7 cellular contexts compared by ENCODE assay signal in the genomic region with DNA sequence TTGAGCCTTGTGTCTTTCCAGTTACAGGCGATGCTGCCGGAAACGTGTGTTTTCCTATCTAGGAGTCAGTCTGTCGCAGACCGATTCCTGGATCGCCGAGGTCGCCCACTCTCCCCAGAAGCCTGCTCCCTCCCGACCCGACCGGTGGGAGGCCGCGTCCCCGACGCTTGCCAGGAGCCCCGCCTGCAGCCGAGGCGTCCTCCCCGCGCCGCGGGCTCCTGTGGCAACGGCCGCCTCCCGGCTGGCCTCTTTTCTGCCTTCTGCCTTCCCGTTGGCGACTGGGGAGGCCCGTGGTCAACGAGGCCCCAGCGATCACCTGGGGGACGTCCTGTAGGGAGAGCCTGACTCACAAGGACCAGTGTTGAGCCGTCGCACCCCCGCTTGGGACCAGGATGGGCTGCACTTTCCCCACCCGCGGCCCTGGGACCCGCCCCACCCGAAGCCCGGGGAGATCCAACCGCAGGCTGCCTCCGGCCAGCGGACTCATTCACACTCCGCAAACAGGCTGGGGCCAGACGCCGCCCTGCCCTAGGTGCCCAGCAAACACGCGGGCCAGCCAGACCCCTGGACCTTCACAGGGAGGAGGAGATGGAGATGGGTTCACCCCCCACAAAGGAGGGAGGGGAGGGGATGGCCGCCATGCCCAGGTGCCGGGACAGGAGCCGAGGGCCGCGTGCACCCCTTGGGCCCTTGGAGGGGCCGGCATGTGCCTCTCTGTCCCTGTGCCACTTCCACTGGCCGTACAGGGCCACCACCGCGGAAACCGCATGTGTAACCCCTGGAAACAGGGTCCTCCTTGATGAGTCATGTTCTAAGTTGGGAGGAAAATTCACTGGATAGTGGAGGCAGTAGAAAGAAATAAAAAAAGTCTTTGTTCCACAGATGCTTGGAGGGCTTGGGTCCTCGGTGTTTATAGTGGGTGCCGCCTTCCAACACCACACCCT. TPM values are rescaled to one million over a fixed set of nuclear protein-coding genes. Genes with fewer than 3 reads are reported as not detected.
DNase-seq lines count a peak whose midpoint lies in the region; ATAC-seq and TF ChIP-seq lines count a peak whose summit lies in the region.

No MANE protein-coding gene starts in this region.

- peak overlapping the region; percentile 79 for H4K5ac ChIP-seq in IMR-90 (ENCODE audit: low read depth, low read length)

- H3K23ac ChIP-seq in IMR-90 (ENCODE audit: low read depth, low read length), result peak overlapping the region; percentile 98

- no peaks in the 10 kb centered on the region for H3K36me3 ChIP-seq in IMR-90 (ENCODE audit: control insufficient read depth, insufficient read depth, low read length)
- no peaks in the 10 kb centered on the region for H3K36me3 ChIP-seq in ascending aorta
- H3K36me3 ChIP-seq in rectal smooth muscle tissue (ENCODE audit: control insufficient read depth, insufficient read depth, low read length), result no peaks in the 10 kb centered on the region

- H3K9me1 ChIP-seq in IMR-90 (ENCODE audit: insufficient read depth, low read length), result no peaks in the 10 kb centered on the region

- H3K18ac ChIP-seq in IMR-90 (ENCODE audit: low read depth, low read length), result peak overlapping the region; percentile 90

- dilution Hi-C loops in IMR-90 (cut with HindIII; ENCODE audit: low sequenced_read_pairs, unreplicated experiment), result no loop called here

- TF ChIP-seq CTCF in IMR-90 (conservative IDR thresholded peaks at IDR 0.05; ENCODE audit: low read depth, low read length), result no peak
- no peak for TF ChIP-seq CTCF in ascending aorta (IDR thresholded peaks at IDR 0.05)

- peak overlapping the region; percentile 100 for H2AK9ac ChIP-seq in IMR-90 (replicated peaks; ENCODE audit: low read depth, low read length, poor library complexity)

- H3K27ac ChIP-seq in IMR-90 (ENCODE audit: insufficient read depth, low read length) (peak overlapping the region; percentile 91), ascending aorta (peak overlapping the region; percentile 98 to 99), rectal smooth muscle tissue (ENCODE audit: low read depth, low read length) (peak overlapping the region; percentile 98)

- H3K4me1 ChIP-seq in IMR-90 (ENCODE audit: control insufficient read depth, insufficient read depth, low read length) (peaks cover 52% of the 10 kb centered on the region), ascending aorta (peaks cover 38 to 44% of the 10 kb centered on the region in 2 donors), rectal smooth muscle tissue (ENCODE audit: control insufficient read depth, insufficient read depth, low read length) (peaks cover 44% of the 10 kb centered on the region)

- H4K91ac ChIP-seq in IMR-90 (ENCODE audit: insufficient read depth, low read depth, low read length), result peak overlapping the region; percentile 97

- BruUV-seq in IMR-90 (replicated peaks; lab: Mats Ljungman, UMichigan), result no TSS peak

- TF ChIP-seq RAD21 in IMR-90 (IDR thresholded peaks at IDR 0.05; ENCODE audit: low read length), result no peak

- intact Hi-C loops in IMR-90 (cut with micrococcal nuclease), result loop anchor here (5.0 to 10.0 kb wide), 2 partner anchors 313 to 350 kb away; partner anchors contain the start of genes C21orf58, MCM3AP, PCNT and YBEY
- intact Hi-C loops in ascending aorta (cut with DNase I), result loop anchor here (1.0 to 10.0 kb wide), 3 partner anchors 82 to 310 kb away; partner anchors contain the start of genes COL6A2, MCM3AP and YBEY

- H4K20me1 ChIP-seq in IMR-90 (ENCODE audit: insufficient read depth, low read length), result no peaks in the 10 kb centered on the region

- in situ Hi-C loops in IMR-90 (cut with MboI; ENCODE audit: low sequenced_read_pairs), result loop anchor here (5.0 kb wide), 1 partner anchor 118 kb away; no protein-coding TSS in a partner anchor

- H2BK20ac ChIP-seq in IMR-90 (ENCODE audit: low read depth, low read length), result peak overlapping the region; percentile 92

- peak overlapping the region; percentile 99 for H2AK5ac ChIP-seq in IMR-90 (ENCODE audit: low read depth, low read length)

- peak overlapping the region; percentile 85; the same call in 2 of the 3 replicates for H2BK15ac ChIP-seq in IMR-90 (ENCODE audit: low read depth, low read length)

- H3K4me3 ChIP-seq in GM08714 (ENCODE audit: low read length) (peak overlapping the region; percentile 16; the same call in 1 of the 2 replicates), IMR-90 (ENCODE audit: insufficient read depth, low read depth, low read length) (peak overlapping the region; percentile 14), ascending aorta (peak overlapping the region; percentile 39 to 75), rectal smooth muscle tissue (ENCODE audit: low read length) (peak overlapping the region; percentile 75)

- H3K27me3 ChIP-seq in IMR-90 (ENCODE audit: control insufficient read depth, insufficient read depth, low read length) (no peaks in the 10 kb centered on the region), ascending aorta (no peaks in the 10 kb centered on the region), rectal smooth muscle tissue (ENCODE audit: control insufficient read depth, insufficient read depth, low read length) (peaks cover 17% of the 10 kb centered on the region)

- POLR2A ChIA-PET in IMR-90 (lab: Charles Lee; ENCODE audit: unreplicated experiment), result interaction anchor here (0.6 to 1.7 kb wide), 4 partner anchors 82 to 294 kb away, joined by 4 to 8 read pairs (median 6); no protein-coding TSS in a partner anchor

- DNase-seq in IMR-90 (peak; percentile 82), ascending aorta (ENCODE audit: low spot score in 2 of 2) (peak in 1 of 2 donors; percentile 87), hepatic stellate cell (ENCODE audit: low spot score) (peak; percentile 94), hippocampal formation (lab: John Stamatoyannopoulos, UW) (no peak), occipital lobe (lab: John Stamatoyannopoulos, UW) (no peak)

- H3K9me3 ChIP-seq in IMR-90 (ENCODE audit: control insufficient read depth, insufficient read depth, low read length) (no peaks in the 10 kb centered on the region), ascending aorta (no peaks in the 10 kb centered on the region)

- peak overlapping the region; percentile 80 for H2BK5ac ChIP-seq in IMR-90 (ENCODE audit: low read depth, low read length, poor library complexity, severe bottlenecking)

- 3% methylated on average over 22 of the region's 59 CpGs; no CpG with 5 or more reads in 1 of the 2 experiments for WGBS in IMR-90 (ENCODE audit: extremely low coverage in 2 of 2, insufficient read length in 1 of 2), 2 experiments

- CTCF ChIA-PET in IMR-90 (lab: Yijun Ruan, JAX), result interaction anchor here (1.5 kb wide), 1 partner anchor 169 kb away, joined by 6 read pairs; no protein-coding TSS in a partner anchor

- H3K4me2 ChIP-seq in IMR-90 (ENCODE audit: low read depth, low read length), result peak overlapping the region; percentile 71

- H2BK120ac ChIP-seq in IMR-90 (ENCODE audit: low read depth, low read length), result peak overlapping the region; percentile 98

- H3K4ac ChIP-seq in IMR-90 (ENCODE audit: low read depth, low read length), result peak overlapping the region; percentile 100

- TF ChIP-seq POLR2A in IMR-90 (IDR thresholded peaks at IDR 0.05; ENCODE audit: low read depth, low read length), result peak; percentile 35

- H3K14ac ChIP-seq in IMR-90 (replicated peaks; ENCODE audit: low read depth, low read length), result peak overlapping the region; percentile 94

- peak; percentile 12 for ATAC-seq in IMR-90 (ENCODE audit: low read depth)

- peak overlapping the region; percentile 91 for H2AFZ ChIP-seq in IMR-90 (replicated peaks; ENCODE audit: low read length, poor library complexity)

- peak overlapping the region; percentile 95 to 96 for H4K8ac ChIP-seq in IMR-90 (ENCODE audit: low read depth in 2 of 2, low read length in 2 of 2)

- H3K56ac ChIP-seq in IMR-90 (ENCODE audit: extremely low read depth, insufficient read depth, low read length), result peak overlapping the region; percentile 73

- H3K9ac ChIP-seq in IMR-90 (ENCODE audit: low read depth, low read length), result peak overlapping the region; percentile 37
- peak overlapping the region; percentile 45 for H3K9ac ChIP-seq in rectal smooth muscle tissue (ENCODE audit: low read length)

- H3K79me1 ChIP-seq in IMR-90 (ENCODE audit: low read depth in 1 of 2, low read length in 2 of 2), result peaks cover 0 to 29% of the 10 kb centered on the region in 2 experiments; a peak in 2 of 4 replicates

TF ChIP-seq in IMR-90, 13 proteins besides CTCF, POLR2A, EP300 and RAD21:
- TF ChIP-seq BHLHE40 (IDR thresholded peaks at IDR 0.05; ENCODE audit: low read depth, low read length) (peak; percentile 87), CEBPB (IDR thresholded peaks at IDR 0.05; ENCODE audit: low read depth, low read length) (no peak), RCOR1 (IDR thresholded peaks at IDR 0.05; ENCODE audit: insufficient replicate concordance, low read length) (no peak), FOS (IDR thresholded peaks at IDR 0.05; ENCODE audit: low read depth, low read length) (peak; percentile 91), RFX5 (IDR thresholded peaks at IDR 0.05; ENCODE audit: low read depth, low read length) (no peak), SMC3 (IDR thresholded peaks at IDR 0.05; ENCODE audit: low read depth, low read length) (no peak), MAZ (IDR thresholded peaks at IDR 0.05; ENCODE audit: borderline replicate concordance, low read depth, low read length) (0 out of 2 replicates have a peak, but pooled peaks have one; percentile 8)
- TF ChIP-seq, protein P1, sequence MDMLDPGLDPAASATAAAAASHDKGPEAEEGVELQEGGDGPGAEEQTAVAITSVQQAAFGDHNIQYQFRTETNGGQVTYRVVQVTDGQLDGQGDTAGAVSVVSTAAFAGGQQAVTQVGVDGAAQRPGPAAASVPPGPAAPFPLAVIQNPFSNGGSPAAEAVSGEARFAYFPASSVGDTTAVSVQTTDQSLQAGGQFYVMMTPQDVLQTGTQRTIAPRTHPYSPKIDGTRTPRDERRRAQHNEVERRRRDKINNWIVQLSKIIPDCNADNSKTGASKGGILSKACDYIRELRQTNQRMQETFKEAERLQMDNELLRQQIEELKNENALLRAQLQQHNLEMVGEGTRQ (IDR thresholded peaks at IDR 0.05; ENCODE audit: low read depth, low read length), result no peak

RNA-seq across cellular contexts. Expression of gene COL6A1, which starts 7.2 kb away (rescaled TPM):
- total RNA-seq in IMR-90 (2012; rRNA removed) (173 and 186 TPM in 2 replicates), ascending aorta (1,564 TPM), occipital lobe (41.0 TPM)
- 1,556 and 1,578 TPM in 2 replicates for polyA plus RNA-seq in IMR-90 (2012; rRNA removed)
- 1,992 and 3,331 TPM in 2 replicates for polyA plus RNA-seq in IMR-90 (2012; cell fraction: cytosol; rRNA removed)
- 5,237 and 11,886 TPM in 2 replicates for polyA plus RNA-seq in IMR-90 (2012; cell fraction: nucleus; rRNA removed; ENCODE audit: low replicate concordance)

Comparison
In these comparisons a context has a peak if more than half of its experiments do, and no peak if none do; other contexts are left out.
1. H3K4me3 ChIP-seq: peak in every context shown above with its lines; median percentile 75 in rectal smooth muscle tissue; 57 in ascending aorta; 16 in GM08714; 14 in IMR-90.
2. DNase-seq: peak in IMR-90 (single experiment) and hepatic stellate cell (single experiment); none in hippocampal formation (0 of 2) and occipital lobe (single experiment).
3. Peak in every context shown above with its lines, with median percentiles within 50 percentile points of each other: H3K27ac ChIP-seq.